8 cellular contexts compared by ENCODE assay signal in genomic region chr17:7043544-7044268, GRCh38. TPM values are rescaled to one million over a fixed set of nuclear protein-coding genes. Genes with fewer than 3 reads are reported as not detected.
DNase-seq lines count a peak whose midpoint lies in the region; ATAC-seq and TF ChIP-seq lines count a peak whose summit lies in the region.

Gene SLC16A11, minus strand, starts transcription at chr17:7044092. Its CDS starts 579 bp downstream, at chr17:7043513.

- H3K27me3 ChIP-seq in esophagus muscularis mucosa (peaks cover 0 to 41% (median 30%) of the 10 kb centered on the region in 4 donors), neural cell (ENCODE audit: insufficient read depth, low read depth, low read length) (peaks cover 50% of the 10 kb centered on the region)

- no peaks in the 10 kb centered on the region for H3K9me2 ChIP-seq in neural cell (ENCODE audit: insufficient read depth, low read length)

- H3K9ac ChIP-seq in neural cell (ENCODE audit: low read length): peak within 1 kb of the TSS; percentile 19

- TF ChIP-seq CTCF in AG04449 (IDR thresholded peaks at IDR 0.05; ENCODE audit: insufficient read depth, low read length, missing control alignments) (no peak), esophagus muscularis mucosa (IDR thresholded peaks at IDR 0.05) (no peak), neural cell (IDR thresholded peaks at IDR 0.05; ENCODE audit: poor library complexity, severe bottlenecking) (no peak)

- no peak within 1 kb of the TSS for H3K4me2 ChIP-seq in neural cell (ENCODE audit: low read length)

- H3K79me2 ChIP-seq in neural cell (replicated peaks; ENCODE audit: insufficient read depth, low read length): no peaks in the 10 kb centered on the region

- DNase-seq in AG04449 (ENCODE audit: low read depth, low spot score) (no peak), esophagus muscularis mucosa (ENCODE audit: extremely low spot score) (no peak), foreskin melanocyte (no peak), ureter (ENCODE audit: low spot score) (no peak)
- peak; percentile 18 for DNase-seq in activated CD4-positive, alpha-beta T cell treated with anti-CD3 and anti-CD28 coated beads, Interleukin-2, amount 50 U/mL, for 1 hour

- POLR2A ChIA-PET in AG04449 (lab: Yijun Ruan, JAX): no interaction called here

- no peak for TF ChIP-seq RAD21 in neural cell (conservative IDR thresholded peaks at IDR 0.05)

- peak; percentile 45 for ATAC-seq in HG02759 (IDR thresholded peaks at IDR 0.05; ENCODE audit: unreplicated experiment)
- no peak for ATAC-seq in HG02938 (IDR thresholded peaks at IDR 0.05; ENCODE audit: unreplicated experiment)

- H3F3A ChIP-seq in neural cell (ENCODE audit: insufficient read depth, low read length, poor library complexity, severe bottlenecking): peaks cover 3% of the 10 kb centered on the region

- TF ChIP-seq POLR2A in esophagus muscularis mucosa (IDR thresholded peaks at IDR 0.05; ENCODE audit: low read depth): no peak

- H4K20me1 ChIP-seq in neural cell (ENCODE audit: insufficient read depth): no peaks in the 10 kb centered on the region

- peak within 1 kb of the TSS; percentile 18 to 59 (median 43) for H3K27ac ChIP-seq in esophagus muscularis mucosa (replicated peaks in 1 of 4)
- H3K27ac ChIP-seq in neural cell (ENCODE audit: low read length): no peak within 1 kb of the TSS

- H3K4me1 ChIP-seq in esophagus muscularis mucosa: peaks cover 36 to 43% (median 42%) of the 10 kb centered on the region in 4 donors

- CTCF ChIA-PET in AG04449 (lab: Yijun Ruan, JAX): interaction anchor here (0.6 to 12.6 kb wide), 6 partner anchors 8 to 300 kb away, joined by 3 to 465 read pairs (median 52); partner anchors contain the start of gene ASGR1

- WGBS in esophagus muscularis mucosa: 2% methylated on average over 20 of the region's 58 CpGs

- TF ChIP-seq EP300 in esophagus muscularis mucosa (IDR thresholded peaks at IDR 0.05): no peak
- no peak for TF ChIP-seq EP300 in neural cell (conservative IDR thresholded peaks at IDR 0.05; ENCODE audit: poor library complexity, severe bottlenecking)

- no peak within 1 kb of the TSS for H2AFZ ChIP-seq in neural cell (ENCODE audit: low read depth, low read length)

- peaks cover 0 to 3% (median 0%) of the 10 kb centered on the region in 4 donors for H3K36me3 ChIP-seq in esophagus muscularis mucosa
- H3K36me3 ChIP-seq in neural cell (ENCODE audit: insufficient read depth, low read length): no peaks in the 10 kb centered on the region

- H3K9me3 ChIP-seq in esophagus muscularis mucosa (no peaks in the 10 kb centered on the region), neural cell (ENCODE audit: low read length) (no peaks in the 10 kb centered on the region)

- intact Hi-C loops in esophagus muscularis mucosa (cut with DNase I): no loop called here

- H3K4me3 ChIP-seq in AG04449 (ENCODE audit: low read depth, low read length) (peak within 1 kb of the TSS; percentile 46), esophagus muscularis mucosa (peak within 1 kb of the TSS; percentile 49 to 63 (median 54)), neural cell (ENCODE audit: low read length) (peak within 1 kb of the TSS; percentile 60)

TF ChIP-seq in neural cell, 6 proteins besides CTCF, POLR2A, EP300 and RAD21:
- TF ChIP-seq TAF1 (IDR thresholded peaks at IDR 0.05; ENCODE audit: low read depth): no peak
- TF ChIP-seq MXI1 (conservative IDR thresholded peaks at IDR 0.05; ENCODE audit: poor library complexity, severe bottlenecking): no peak
- no peak for TF ChIP-seq SMC3 (conservative IDR thresholded peaks at IDR 0.05; ENCODE audit: poor library complexity)
- no peak for TF ChIP-seq EZH2 (IDR thresholded peaks at IDR 0.05; ENCODE audit: borderline replicate concordance, insufficient read depth, low read length, poor library complexity, severe bottlenecking)
- TF ChIP-seq POLR2AphosphoS5 (IDR thresholded peaks at IDR 0.05): no peak
- TF ChIP-seq REST (IDR thresholded peaks at IDR 0.05; ENCODE audit: borderline replicate concordance): no peak

RNA-seq across cellular contexts. Expression of gene SLC16A11, which starts in this region (rescaled TPM):
- total RNA-seq in esophagus muscularis mucosa (under 1 TPM in 3 of 4 donors, not detected in 1; 0.17 to 0.99 (median 0.26) TPM), ureter (2.8 TPM)
- not detected in 2 replicates for polyA plus RNA-seq in neural cell
- polyA minus RNA-seq in neural cell: not detected in 2 replicates
